ENCODE assay signal across 1 cellular context in genomic region chr7:137962875-137963507, GRCh38.
TF ChIP-seq lines count a peak whose summit lies in the region.

No MANE protein-coding gene starts in this region.

TF ChIP-seq in K562, 482 proteins besides CTCF, POLR2A, EP300 and RAD21 (continued from another document and continues in another):
- no peak for TF ChIP-seq MED1 (CRISPR knock-in tag; IDR thresholded peaks at IDR 0.05; ENCODE audit: borderline replicate concordance)
- TF ChIP-seq MAFG (tag; conservative IDR thresholded peaks at IDR 0.05) = peak; percentile 67
- peak; percentile 99 for TF ChIP-seq TAL1 (IDR thresholded peaks at IDR 0.05)
- TF ChIP-seq PPARD (CRISPR knock-in tag; IDR thresholded peaks at IDR 0.05) = no peak
- TF ChIP-seq DPF2 (IDR thresholded peaks at IDR 0.05) = peak; percentile 100
- TF ChIP-seq KDM5B (IDR thresholded peaks at IDR 0.05; ENCODE audit: insufficient replicate concordance, low read depth, low read length) = peak; percentile 54
- TF ChIP-seq ARHGAP35 (IDR thresholded peaks at IDR 0.05; ENCODE audit: partially characterized antibody) = no peak
- no peak for TF ChIP-seq ID3 (CRISPR knock-in tag; IDR thresholded peaks at IDR 0.05)
- TF ChIP-seq ID3 (tag; IDR thresholded peaks at IDR 0.05) = peak; percentile 87
- TF ChIP-seq CUX1 (CRISPR knock-in tag; IDR thresholded peaks at IDR 0.05) = no peak
- TF ChIP-seq SMAD4 (CRISPR knock-in tag; conservative IDR thresholded peaks at IDR 0.05) = peak; percentile 81
- peak; percentile 76 for TF ChIP-seq KHSRP (IDR thresholded peaks at IDR 0.05)
- TF ChIP-seq FOS (IDR thresholded peaks at IDR 0.05; ENCODE audit: extremely low read depth, insufficient read length) = no peak
- no peak for TF ChIP-seq ZNF12 (CRISPR knock-in tag; IDR thresholded peaks at IDR 0.05)
- TF ChIP-seq ZNF449 (CRISPR knock-in tag; IDR thresholded peaks at IDR 0.05) = no peak; the same call in 1 of the 2 replicates
- TF ChIP-seq CCNT2 (IDR thresholded peaks at IDR 0.05; ENCODE audit: borderline replicate concordance, extremely low read depth, insufficient read length, low read depth, low read length) = peak; percentile 98
- no peak for TF ChIP-seq ZNF740 (CRISPR knock-in tag; IDR thresholded peaks at IDR 0.05)
- peak in 1 of 2 experiments; percentile 30; a peak in 1 of 4 replicates for TF ChIP-seq ZNF740 (tag; IDR thresholded peaks at IDR 0.05)
- no peak for TF ChIP-seq NR3C1 (CRISPR knock-in tag; IDR thresholded peaks at IDR 0.05)
- no peak for TF ChIP-seq CHD7 (IDR thresholded peaks at IDR 0.05; ENCODE audit: low read depth, low read length)
- no peak for TF ChIP-seq ZNF253 (CRISPR knock-in tag; conservative IDR thresholded peaks at IDR 0.05)
- TF ChIP-seq ZNF445 (CRISPR knock-in tag; IDR thresholded peaks at IDR 0.05; ENCODE audit: low read depth) = no peak
- no peak for TF ChIP-seq KLF1 (tag; IDR thresholded peaks at IDR 0.05)
- no peak for TF ChIP-seq HIVEP1 (CRISPR knock-in tag; IDR thresholded peaks at IDR 0.05)
- peak; percentile 41 for TF ChIP-seq DDX20 (tag; IDR thresholded peaks at IDR 0.05; ENCODE audit: low read depth)
- peak; percentile 85 for TF ChIP-seq BCOR (IDR thresholded peaks at IDR 0.05)
- no peak for TF ChIP-seq RFX7 (CRISPR knock-in tag; IDR thresholded peaks at IDR 0.05)
- TF ChIP-seq IFI16 (CRISPR knock-in tag; IDR thresholded peaks at IDR 0.05) = no peak
- TF ChIP-seq ZNF507 (tag; conservative IDR thresholded peaks at IDR 0.05) = no peak
- TF ChIP-seq ELF2 (CRISPR knock-in tag; IDR thresholded peaks at IDR 0.05) = 0 out of 2 replicates have a peak, but pooled peaks have one; percentile 44
- peak in 1 of 2 experiments; percentile 67; a peak in 2 of 4 replicates for TF ChIP-seq MNT (conservative IDR thresholded peaks at IDR 0.05)
- TF ChIP-seq FOXA1 (IDR thresholded peaks at IDR 0.05; ENCODE audit: borderline replicate concordance) = peak; percentile 86
- TF ChIP-seq NBN (IDR thresholded peaks at IDR 0.05; ENCODE audit: low read depth) = peak; percentile 96
- TF ChIP-seq ZBTB43 (CRISPR knock-in tag; IDR thresholded peaks at IDR 0.05) = no peak
- TF ChIP-seq SIN3A (IDR thresholded peaks at IDR 0.05; ENCODE audit: borderline replicate concordance in 2 of 2, control insufficient read depth in 1 of 2, low read depth in 2 of 2, low read length in 2 of 2) = no peak; a peak in 1 of 4 replicates
- TF ChIP-seq MITF (IDR thresholded peaks at IDR 0.05) = peak; percentile 60; the same call in 1 of the 2 replicates
- TF ChIP-seq ZSCAN32 (CRISPR knock-in tag; IDR thresholded peaks at IDR 0.05) = no peak
- peak; percentile 37; the same call in 1 of the 2 replicates for TF ChIP-seq OTX1 (CRISPR knock-in tag; IDR thresholded peaks at IDR 0.05)
